12 cellular contexts compared by ENCODE assay signal in the genomic region with DNA sequence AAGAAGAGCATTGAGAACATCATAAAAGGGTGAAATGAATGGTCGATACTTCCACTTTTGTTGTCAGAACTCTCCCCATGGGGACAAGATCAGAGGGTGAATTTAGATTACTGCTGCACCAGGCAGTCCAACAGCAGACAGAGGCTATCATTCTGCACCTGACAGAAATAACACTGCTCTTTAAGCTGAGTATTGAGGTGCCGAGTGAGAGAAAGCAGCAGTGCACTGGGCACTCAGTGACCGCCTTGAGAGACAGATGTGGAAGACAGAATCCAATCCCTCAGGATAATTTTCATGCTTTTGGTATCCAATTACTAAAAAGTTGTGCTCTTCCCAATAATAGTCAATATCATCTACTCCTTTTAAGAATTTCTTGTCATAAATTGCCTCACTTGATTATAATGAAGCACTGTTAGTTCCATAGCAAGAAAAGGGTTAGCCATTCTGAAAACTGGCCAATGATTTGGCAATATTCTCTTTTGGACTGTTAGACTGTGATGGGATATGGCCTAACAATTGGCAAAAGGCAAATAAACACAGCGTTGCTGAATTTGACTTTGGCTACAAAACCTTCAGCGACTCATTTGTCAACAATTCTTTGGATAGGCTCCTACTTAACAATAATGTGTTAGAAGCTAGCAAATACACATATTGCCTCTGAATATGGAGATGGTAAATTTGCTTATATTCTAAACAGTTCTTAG. TPM values are rescaled to one million over a fixed set of nuclear protein-coding genes. Genes with fewer than 3 reads are reported as not detected.
DNase-seq lines count a peak whose midpoint lies in the region; ATAC-seq and TF ChIP-seq lines count a peak whose summit lies in the region.
"Had no signal": no experiment of that assay in that cellular context is flagged by ENCODE, and none has a peak within 500 bp of the region (broad histone marks: within the 10 kb centered on the region; RNA-seq: fewer than 3 reads in every experiment).

No MANE protein-coding gene starts in this region.

- H3K27ac ChIP-seq in muscle layer of duodenum (ENCODE audit: low read length) (no peak overlapping the region), uterus (peak overlapping the region; percentile 75 to 85)
- H3K27ac ChIP-seq: VCaP had no signal

- TF ChIP-seq CTCF in fibroblast of pulmonary artery (IDR thresholded peaks at IDR 0.05; ENCODE audit: low read length, missing control alignments) (no peak), uterus (IDR thresholded peaks at IDR 0.05) (no peak)

- H3K4me1 ChIP-seq in muscle layer of duodenum (ENCODE audit: control insufficient read depth in 1 of 2, insufficient read depth in 2 of 2, low read length in 2 of 2) (no peaks in the 10 kb centered on the region), uterus (no peaks in the 10 kb centered on the region)

- peak; percentile 26 for DNase-seq in MG63
- peak; percentile 55 for DNase-seq in fibroblast of pulmonary artery (ENCODE audit: low read depth)
- DNase-seq in uterus = no peak
- DNase-seq in NCI-H1694 (lab: John Stamatoyannopoulos, UW) = no peak
- DNase-seq in cortex of kidney (lab: John Stamatoyannopoulos, UW) = no peak
- DNase-seq: erythroblast, immature natural killer cell, NCI-H2107 had no signal

- intact Hi-C loops in uterus (cut with DNase I; ENCODE audit: low total_unique reads) = no loop called here

- H3K9me3 ChIP-seq in MG63 = no peaks in the 10 kb centered on the region
- no peaks in the 10 kb centered on the region for H3K9me3 ChIP-seq in muscle layer of duodenum (ENCODE audit: control insufficient read depth in 1 of 2, low read length in 2 of 2)
- no peaks in the 10 kb centered on the region for H3K9me3 ChIP-seq in uterus

- TF ChIP-seq POLR2A in uterus (IDR thresholded peaks at IDR 0.05) = no peak

- H3K4me3 ChIP-seq in MG63 (no peak overlapping the region), fibroblast of pulmonary artery (replicated peaks; ENCODE audit: low read depth, low read length) (no peak overlapping the region), muscle layer of duodenum (ENCODE audit: low read depth in 1 of 2, low read length in 2 of 2) (peak overlapping the region; percentile 45 to 52), uterus (peak overlapping the region in 1 of 2 donors; percentile 46)

- ATAC-seq in HG03342 (IDR thresholded peaks at IDR 0.05; ENCODE audit: unreplicated experiment) = no peak
- ATAC-seq: activated naive CD4-positive, alpha-beta T cell treated with anti-CD3 and anti-CD28 coated beads, Interleukin-2, amount 50 U/mL, for 72 hours had no signal

- H3K27me3 ChIP-seq in MG63 (no peaks in the 10 kb centered on the region), muscle layer of duodenum (ENCODE audit: low read depth, low read length) (no peaks in the 10 kb centered on the region), uterus (no peaks in the 10 kb centered on the region)

- peaks cover 18% of the 10 kb centered on the region for H3K36me3 ChIP-seq in MG63
- peaks cover 0 to 2% of the 10 kb centered on the region in 2 donors for H3K36me3 ChIP-seq in muscle layer of duodenum (ENCODE audit: control insufficient read depth in 1 of 2, insufficient read depth in 2 of 2, low read length in 2 of 2)
- H3K36me3 ChIP-seq in uterus = no peaks in the 10 kb centered on the region

RNA-seq across cellular contexts. Expression of gene FGF7, which starts 5.5 kb away (rescaled TPM):
- total RNA-seq in MG63 (2014; rRNA removed; shearing (Covaris generic); ENCODE audit: low replicate concordance) = 7.1 and 9.2 TPM in 2 replicates
- total RNA-seq in uterus = 100 to 1,000 TPM in 2 of 4 donors, 10 to 100 TPM in 2; 57.6 to 137 (median 102) TPM
- total RNA-seq: activated naive CD4-positive, alpha-beta T cell treated with anti-CD3 and anti-CD28 coated beads, Interleukin-2, amount 50 U/mL, for 72 hours had no signal

Comparison
In these comparisons a context has a peak if more than half of its experiments do, and no peak if none do; other contexts are left out.
1. DNase-seq: peak in MG63 (single experiment) and fibroblast of pulmonary artery (single experiment); none in uterus (0 of 2), NCI-H1694 (single experiment) and cortex of kidney (single experiment).
2. H3K4me3 ChIP-seq: peak in muscle layer of duodenum (2 of 2); none in MG63 (single experiment) and fibroblast of pulmonary artery (single experiment).